ENCODE assay signal across 27 cellular contexts in the genomic region with DNA sequence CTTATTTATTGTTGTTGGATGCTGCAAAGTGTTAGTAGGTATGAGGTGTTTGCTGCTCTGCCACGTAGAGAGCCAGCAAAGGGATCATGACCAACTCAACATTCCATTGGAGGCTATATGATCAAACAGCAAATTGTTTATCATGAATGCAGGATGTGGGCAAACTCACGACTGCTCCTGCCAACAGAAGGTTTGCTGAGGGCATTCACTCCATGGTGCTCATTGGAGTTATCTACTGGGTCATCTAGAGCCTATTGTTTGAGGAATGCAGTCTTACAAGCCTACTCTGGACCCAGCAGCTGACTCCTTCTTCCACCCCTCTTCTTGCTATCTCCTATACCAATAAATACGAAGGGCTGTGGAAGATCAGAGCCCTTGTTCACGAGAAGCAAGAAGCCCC. TPM values are rescaled to one million over a fixed set of nuclear protein-coding genes. Genes with fewer than 3 reads are reported as not detected.
DNase-seq lines count a peak whose midpoint lies in the region; ATAC-seq and TF ChIP-seq lines count a peak whose summit lies in the region.
"Had no signal": no experiment of that assay in that cellular context is flagged by ENCODE, and none has a peak within 500 bp of the region (broad histone marks: within the 10 kb centered on the region; RNA-seq: fewer than 3 reads in every experiment).

No MANE protein-coding gene starts in this region.

- H3K18ac ChIP-seq in trophoblast cell (ENCODE audit: low read length): no peak overlapping the region

- H4K91ac ChIP-seq in trophoblast cell (ENCODE audit: low read depth, low read length): no peak overlapping the region

- WGBS in trophoblast cell (ENCODE audit: extremely low coverage, insufficient coverage, insufficient read length): no CpG with 5 or more reads among the region's 4 CpGs

- no peak overlapping the region for H3K14ac ChIP-seq in trophoblast cell (ENCODE audit: low read length)

- CTCF ChIA-PET in Panc1 (lab: Charles Lee): no interaction called here

- no peaks in the 10 kb centered on the region for H3K79me1 ChIP-seq in trophoblast cell (ENCODE audit: low read length)

- H3K27ac ChIP-seq in Panc1 (ENCODE audit: low read length): peak overlapping the region; percentile 0
- H3K27ac ChIP-seq in trophoblast cell (ENCODE audit: low read depth, low read length): no peak overlapping the region
- H3K27ac ChIP-seq: RWPE1 had no signal

- no peak overlapping the region for H2AFZ ChIP-seq in trophoblast cell (ENCODE audit: insufficient read depth, low read length, poor library complexity)

- no peak overlapping the region for H2AK5ac ChIP-seq in trophoblast cell (ENCODE audit: low read length)

- no peak overlapping the region for H3K9ac ChIP-seq in trophoblast cell (ENCODE audit: low read length)

- H3K4me2 ChIP-seq in trophoblast cell (ENCODE audit: low read length): no peak overlapping the region

- no peak overlapping the region for H2BK120ac ChIP-seq in trophoblast cell (ENCODE audit: insufficient read depth, low read length, poor library complexity)

- in situ Hi-C loops in Panc1 (cut with HindIII; ENCODE audit: low pct_unique_long_range_greater_than_20kb, low sequenced_read_pairs) (no loop called here), GM13977 (cut with MboI; ENCODE audit: low pct_unique_long_range_greater_than_20kb, low sequenced_read_pairs, unreplicated experiment) (no loop called here)

- H3K4ac ChIP-seq in trophoblast cell (ENCODE audit: low read depth, low read length): no peak overlapping the region

- H3K4me3 ChIP-seq in Panc1 (ENCODE audit: low read depth in 2 of 2, low read length in 2 of 2) (no peak overlapping the region), trophoblast cell (ENCODE audit: low read depth, low read length) (no peak overlapping the region)

- H4K12ac ChIP-seq in trophoblast cell (ENCODE audit: low read depth, low read length): no peak overlapping the region

- H3K23ac ChIP-seq in trophoblast cell (ENCODE audit: low read length): no peak overlapping the region

- TF ChIP-seq CTCF in Panc1 (IDR thresholded peaks at IDR 0.05) (no peak), GM13977 (IDR thresholded peaks at IDR 0.05; ENCODE audit: extremely low read depth, insufficient read depth, missing control alignments) (no peak)

- H3K79me2 ChIP-seq in trophoblast cell (ENCODE audit: control insufficient read depth, insufficient read depth, low read length, poor library complexity): no peaks in the 10 kb centered on the region

- BruUV-seq in Panc1 (replicated peaks; lab: Mats Ljungman, UMichigan): TSS peak; percentile 49

- no peak for ATAC-seq in activated CD4-positive, CD25-positive, alpha-beta regulatory T cell treated with anti-CD3 and anti-CD28 coated beads, Interleukin-2, amount 50 U/mL, for 24 hours
- ATAC-seq in Panc1: peak; percentile 85
- ATAC-seq: CD8-positive, alpha-beta T cell; T-cell had no signal

- peak; percentile 8 for DNase-seq in activated CD4-positive, CD25-positive, alpha-beta regulatory T cell treated with anti-CD3 and anti-CD28 coated beads, Interleukin-2, amount 50 U/mL, for 72 hours
- DNase-seq in H4 (ENCODE audit: low spot score) (peak; percentile 36), Panc1 (ENCODE audit: low read depth, low spot score) (no peak), trophoblast cell (peak; percentile 81 to 89), GM13977 (ENCODE audit: low spot score) (no peak), DMS153 treated with DMSO at 0.1 percent for 48 hours (lab: John Stamatoyannopoulos, UW; ENCODE audit: unreplicated experiment) (no peak), DMS79 (lab: John Stamatoyannopoulos, UW) (no peak)
- DNase-seq: 8988T, AML-193, C1 segment of cervical spinal cord, GF-D8, KG1, NCI-H1417, NCI-H1694 treated with DMSO at 0.1 percent for 48 hours, NCI-H2081 treated with DMSO at 0.1 percent for 48 hours, NCI-H2171 treated with DMSO at 0.1 percent for 48 hours, NCI-H446, NCI-H526, OCI-M1, SHP77 treated with DMSO at 0.1 percent for 48 hours, T-cell had no signal

- no peaks in the 10 kb centered on the region for H3K27me3 ChIP-seq in Panc1 (ENCODE audit: control insufficient read depth, insufficient read depth, low read length)
- H3K27me3 ChIP-seq in trophoblast cell (ENCODE audit: insufficient read depth, low read length): no peaks in the 10 kb centered on the region

- H3K9me3 ChIP-seq in Panc1 (ENCODE audit: control insufficient read depth, insufficient read depth, low read depth, low read length): no peaks in the 10 kb centered on the region
- peaks cover 2% of the 10 kb centered on the region for H3K9me3 ChIP-seq in trophoblast cell (ENCODE audit: insufficient read depth, low read depth, low read length)

- H3K36me3 ChIP-seq in Panc1 (ENCODE audit: control insufficient read depth, insufficient read depth, low read length) (peaks cover 5% of the 10 kb centered on the region), trophoblast cell (ENCODE audit: control insufficient read depth in 1 of 2, insufficient read depth in 2 of 2, low read length in 2 of 2) (peaks cover 0 to 2% of the 10 kb centered on the region in 2 experiments)

- H2BK12ac ChIP-seq in trophoblast cell (ENCODE audit: low read length): no peak overlapping the region

- no peak overlapping the region for H4K8ac ChIP-seq in trophoblast cell (ENCODE audit: low read depth, low read length)

- POLR2A ChIA-PET in Panc1 (lab: Charles Lee): no interaction called here

- H2BK5ac ChIP-seq in trophoblast cell (ENCODE audit: low read depth, low read length, poor library complexity): no peak overlapping the region

- H3K4me1 ChIP-seq in Panc1 (ENCODE audit: control insufficient read depth, insufficient read depth, low read length) (peaks cover 6% of the 10 kb centered on the region), trophoblast cell (ENCODE audit: control insufficient read depth in 1 of 2, insufficient read depth in 2 of 2, low read length in 2 of 2) (no peaks in the 10 kb centered on the region)

- intact Hi-C loops in Panc1 (cut with micrococcal nuclease; ENCODE audit: unreplicated experiment): no loop called here

RNA-seq across cellular contexts. Expression of gene MICB, which starts 12.1 kb away (rescaled TPM):
- 12.2 and 14.5 TPM in 2 replicates for total RNA-seq in H4 (2014; rRNA removed; shearing (Covaris generic))
- 72.1 TPM for total RNA-seq in Panc1 (2021; ENCODE audit: unreplicated experiment)
- polyA plus RNA-seq in Panc1 (2012; ENCODE audit: insufficient read length): 53.1 TPM
- polyA plus RNA-seq in trophoblast cell (2013): 1.3 and 1.6 TPM in 2 replicates
- total RNA-seq: HT1080 had no signal

RNA-seq across cellular contexts. Expression of gene MCCD1, which starts 18.8 kb away (rescaled TPM):
- not detected in 2 replicates for total RNA-seq in H4 (2014; rRNA removed; shearing (Covaris generic))
- not detected for total RNA-seq in Panc1 (2021; ENCODE audit: unreplicated experiment)
- polyA plus RNA-seq in Panc1 (2012; ENCODE audit: insufficient read length): 0.23 TPM
- polyA plus RNA-seq in trophoblast cell (2013): not detected in 2 replicates
- total RNA-seq: CD8-positive, alpha-beta T cell; Daoy; HT1080; T-cell had no signal
- polyA plus RNA-seq: AG04450 had no signal

RNA-seq across cellular contexts. Expression of gene DDX39B, which starts 31.8 kb away (rescaled TPM):
- 580 and 595 TPM in 2 replicates for total RNA-seq in H4 (2014; rRNA removed; shearing (Covaris generic))
- total RNA-seq in Panc1 (2021; ENCODE audit: unreplicated experiment): 401 TPM
- polyA plus RNA-seq in Panc1 (2012; ENCODE audit: insufficient read length): 382 TPM
- polyA plus RNA-seq in trophoblast cell (2013): 203 and 220 TPM in 2 replicates

RNA-seq across cellular contexts. Expression of gene ATP6V1G2, which starts 36.4 kb away (rescaled TPM):
- 0.60 TPM in 1 of 2 replicates, not detected in the other for total RNA-seq in H4 (2014; rRNA removed; shearing (Covaris generic))
- total RNA-seq in Panc1 (2021; ENCODE audit: unreplicated experiment): 0.98 TPM
- 1.2 TPM for polyA plus RNA-seq in Panc1 (2012; ENCODE audit: insufficient read length)
- 0.50 and 0.60 TPM in 2 replicates for polyA plus RNA-seq in trophoblast cell (2013)

RNA-seq across cellular contexts. Expression of gene NFKBIL1, which starts 37.4 kb away (rescaled TPM):
- total RNA-seq in H4 (2014; rRNA removed; shearing (Covaris generic)): 12.9 and 13.6 TPM in 2 replicates
- total RNA-seq in Panc1 (2021; ENCODE audit: unreplicated experiment): 27.9 TPM
- 36.1 TPM for polyA plus RNA-seq in Panc1 (2012; ENCODE audit: insufficient read length)
- polyA plus RNA-seq in trophoblast cell (2013): 14.9 and 15.8 TPM in 2 replicates

Comparison
In these comparisons a context has a peak if more than half of its experiments do, and no peak if none do; other contexts are left out.
1. DNase-seq: peak in activated CD4-positive, CD25-positive, alpha-beta regulatory T cell treated with anti-CD3 and anti-CD28 coated beads, Interleukin-2, amount 50 U/mL, for 72 hours (single experiment), H4 (single experiment) and trophoblast cell (2 of 2); none in Panc1 (single experiment), GM13977 (single experiment), DMS153 treated with DMSO at 0.1 percent for 48 hours (single experiment) and DMS79 (single experiment).